In the genomic region with DNA sequence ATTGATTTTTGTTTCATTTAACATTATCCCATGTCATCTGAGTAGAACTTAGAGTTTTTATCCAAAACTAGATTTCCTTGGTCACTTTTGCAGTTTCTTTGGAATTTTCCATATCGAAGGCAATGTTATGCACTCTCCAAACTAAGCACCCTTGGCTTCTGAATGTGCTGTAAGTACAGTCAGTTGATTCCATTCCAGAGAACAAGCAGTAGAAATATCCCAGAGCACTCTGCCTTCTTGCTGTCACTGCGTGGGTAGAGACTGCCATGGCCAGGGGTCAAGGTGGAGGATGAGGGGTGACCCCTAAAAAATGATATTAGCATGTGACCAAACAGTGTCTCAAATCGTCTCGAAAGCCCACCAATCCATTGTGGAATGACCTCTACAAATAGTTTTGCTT, we compare ENCODE assay signal across 14 cellular contexts. TPM values are rescaled to one million over a fixed set of nuclear protein-coding genes. Genes with fewer than 3 reads are reported as not detected.
DNase-seq lines count a peak whose midpoint lies in the region; ATAC-seq and TF ChIP-seq lines count a peak whose summit lies in the region.
"Had no signal": no experiment of that assay in that cellular context is flagged by ENCODE, and none has a peak within 500 bp of the region (broad histone marks: within the 10 kb centered on the region; RNA-seq: fewer than 3 reads in every experiment).

No MANE protein-coding gene starts in this region.

- TF ChIP-seq CTCF in upper lobe of right lung (IDR thresholded peaks at IDR 0.05) (no peak), testis (IDR thresholded peaks at IDR 0.05) (no peak)

- peak overlapping the region; percentile 64 for H3K27ac ChIP-seq in right cardiac atrium (ENCODE audit: low read length)
- peak overlapping the region; percentile 74 for H3K27ac ChIP-seq in muscle layer of duodenum (ENCODE audit: low read length)
- peak overlapping the region; percentile 52 for H3K27ac ChIP-seq in upper lobe of right lung
- no peak overlapping the region for H3K27ac ChIP-seq in testis

- ATAC-seq in Right ventricle myocardium superior (ENCODE audit: poor library complexity) (peak; percentile 54), right cardiac atrium (peak; percentile 25 to 43), upper lobe of right lung (no peak)
- ATAC-seq: GM23338, HCT116 had no signal

- no peak overlapping the region for H3K4me3 ChIP-seq in right cardiac atrium (ENCODE audit: low read length)
- no peak overlapping the region for H3K4me3 ChIP-seq in muscle layer of duodenum (ENCODE audit: low read depth in 1 of 2, low read length in 2 of 2)
- H3K4me3 ChIP-seq in upper lobe of right lung, result no peak overlapping the region
- no peak overlapping the region for H3K4me3 ChIP-seq in testis
- H3K4me3 ChIP-seq: GM23338 had no signal

- DNase-seq in Right ventricle myocardium superior (no peak), right cardiac atrium (no peak), upper lobe of right lung (no peak), posterior cingulate gyrus (no peak), testis (no peak), SKM-1 (lab: John Stamatoyannopoulos, UW; ENCODE audit: unreplicated experiment) (no peak)
- DNase-seq: ACHN, AML-193, NCI-H2171, NCI-H446 treated with DMSO at 0.1 percent for 48 hours had no signal

- no peak for TF ChIP-seq POLR2A in testis (IDR thresholded peaks at IDR 0.05)

- H3K27me3 ChIP-seq in right cardiac atrium (ENCODE audit: control insufficient read depth, insufficient read depth), result no peaks in the 10 kb centered on the region
- no peaks in the 10 kb centered on the region for H3K27me3 ChIP-seq in muscle layer of duodenum (ENCODE audit: low read depth, low read length)
- H3K27me3 ChIP-seq in upper lobe of right lung, result no peaks in the 10 kb centered on the region
- H3K27me3 ChIP-seq in testis, result no peaks in the 10 kb centered on the region

- no peaks in the 10 kb centered on the region for H3K36me3 ChIP-seq in muscle layer of duodenum (ENCODE audit: control insufficient read depth in 1 of 2, insufficient read depth in 2 of 2, low read length in 2 of 2)
- H3K36me3 ChIP-seq in upper lobe of right lung, result no peaks in the 10 kb centered on the region
- no peaks in the 10 kb centered on the region for H3K36me3 ChIP-seq in testis (ENCODE audit: low read depth, missing control alignments)

- intact Hi-C loops in Right ventricle myocardium superior (cut with DNase I) (no loop called here), right cardiac atrium (cut with DNase I) (no loop called here), upper lobe of right lung (cut with DNase I) (no loop called here), posterior cingulate gyrus (cut with DNase I) (no loop called here), testis (cut with DNase I; ENCODE audit: low total_unique reads) (no loop called here)

- H3K4me1 ChIP-seq in right cardiac atrium (ENCODE audit: control insufficient read depth, insufficient read depth, low read length) (peaks cover 15% of the 10 kb centered on the region), muscle layer of duodenum (ENCODE audit: control insufficient read depth in 1 of 2, insufficient read depth in 2 of 2, low read length in 2 of 2) (no peaks in the 10 kb centered on the region), upper lobe of right lung (peaks cover 8% of the 10 kb centered on the region), testis (peaks cover 6% of the 10 kb centered on the region)

- WGBS in right cardiac atrium, result 50% methylated on average over 4 of the region's 4 CpGs
- WGBS in testis, 2 donors, result 45 to 60% methylated on average over 4 of the region's 4 CpGs

- no peaks in the 10 kb centered on the region for H3K9me3 ChIP-seq in right cardiac atrium (ENCODE audit: control insufficient read depth, low read length)
- H3K9me3 ChIP-seq in muscle layer of duodenum (ENCODE audit: control insufficient read depth in 1 of 2, low read length in 2 of 2), result no peaks in the 10 kb centered on the region
- no peaks in the 10 kb centered on the region for H3K9me3 ChIP-seq in upper lobe of right lung
- no peaks in the 10 kb centered on the region for H3K9me3 ChIP-seq in testis

RNA-seq across cellular contexts. Expression of a gene that starts 36.2 kb away (rescaled TPM):
- 62.8 TPM for total RNA-seq in Right ventricle myocardium superior
- 10 to 100 TPM; 38.1 to 81.5 (median 70.0) TPM for total RNA-seq in right cardiac atrium
- 37.8 TPM for polyA plus RNA-seq in right cardiac atrium
- 36.5 TPM for total RNA-seq in upper lobe of right lung
- total RNA-seq in testis, result 10 to 100 TPM; 53.6 to 66.9 TPM
- polyA plus RNA-seq in testis (ENCODE audit: insufficient read depth, low read depth, low replicate concordance), result 70.5 TPM
- total RNA-seq: PC-3 had no signal

Comparison
In these comparisons a context has a peak if more than half of its experiments do, and no peak if none do; other contexts are left out.
1. H3K27ac ChIP-seq: peak in right cardiac atrium (single experiment), muscle layer of duodenum (single experiment) and upper lobe of right lung (single experiment); none in testis (0 of 2).